Comparison of ENCODE assay signal across 9 cellular contexts in genomic region chr16:53052519-53053501, GRCh38. TPM values are rescaled to one million over a fixed set of nuclear protein-coding genes. Genes with fewer than 3 reads are reported as not detected.
DNase-seq lines count a peak whose midpoint lies in the region; ATAC-seq and TF ChIP-seq lines count a peak whose summit lies in the region.
"Had no signal": no experiment of that assay in that cellular context is flagged by ENCODE, and none has a peak within 500 bp of the region (broad histone marks: within the 10 kb centered on the region; RNA-seq: fewer than 3 reads in every experiment).

Gene CHD9NB, minus strand, starts transcription at chr16:53052897. Its CDS starts 8,739 bp downstream, at chr16:53044158.

- intact Hi-C loops in CD14-positive monocyte (cut with micrococcal nuclease): no loop called here

- TF ChIP-seq CTCF in CD14-positive monocyte (IDR thresholded peaks at IDR 0.05) (no peak), GM20000 (IDR thresholded peaks at IDR 0.05; ENCODE audit: extremely low read depth, missing control alignments) (no peak), progenitor cell of endocrine pancreas (IDR thresholded peaks at IDR 0.05; ENCODE audit: unreplicated experiment) (no peak)

- H3K4me1 Mint-ChIP-seq in CD14-positive monocyte (peaks cover 31% of the 10 kb centered on the region), progenitor cell of endocrine pancreas (ENCODE audit: low read depth) (peaks cover 12% of the 10 kb centered on the region)

- ATAC-seq in HG03521 (IDR thresholded peaks at IDR 0.05; ENCODE audit: unreplicated experiment): no peak
- no peak for ATAC-seq in HG03159 (IDR thresholded peaks at IDR 0.05; ENCODE audit: unreplicated experiment)

- peak; percentile 49 for DNase-seq in CD14-positive monocyte (ENCODE audit: low spot score)
- peak; percentile 49 for DNase-seq in GM20000 (ENCODE audit: low spot score)
- peak; percentile 62 for DNase-seq in RPMI8226
- DNase-seq in epithelial cell of prostate (ENCODE audit: low read depth, low spot score): peak; percentile 98
- DNase-seq in progenitor cell of endocrine pancreas (ENCODE audit: low spot score, unreplicated experiment): no peak
- DNase-seq in stimulated activated CD4-positive, alpha-beta T cell treated with anti-CD3 and anti-CD28 coated beads, Interleukin-4, amount 100 ng/mL, for 4 hours: no peak

- peak within 1 kb of the TSS in 5 of 7 donors; percentile 1 to 64 (median 11) for H3K27ac Mint-ChIP-seq in CD14-positive monocyte
- H3K27ac Mint-ChIP-seq in progenitor cell of endocrine pancreas: peak within 1 kb of the TSS; percentile 41

- H3K27me3 Mint-ChIP-seq in CD14-positive monocyte (ENCODE audit: low read depth in 3 of 3) (peaks cover 3 to 6% (median 5%) of the 10 kb centered on the region in 3 donors), progenitor cell of endocrine pancreas (no peaks in the 10 kb centered on the region)
- H3K27me3 Mint-ChIP-seq: memory B cell had no signal

- H3K36me3 Mint-ChIP-seq in CD14-positive monocyte (no peaks in the 10 kb centered on the region), progenitor cell of endocrine pancreas (ENCODE audit: insufficient read depth) (no peaks in the 10 kb centered on the region)
- H3K36me3 Mint-ChIP-seq: memory B cell had no signal

- H3K9me3 Mint-ChIP-seq in CD14-positive monocyte (no peaks in the 10 kb centered on the region), progenitor cell of endocrine pancreas (ENCODE audit: low read depth) (no peaks in the 10 kb centered on the region)
- H3K9me3 Mint-ChIP-seq: memory B cell had no signal

- H3K27ac ChIP-seq in epithelial cell of prostate: peak within 1 kb of the TSS; percentile 96

- peak within 1 kb of the TSS in 1 of 2 donors; percentile 65 for H3K4me3 Mint-ChIP-seq in CD14-positive monocyte
- H3K4me3 Mint-ChIP-seq in progenitor cell of endocrine pancreas (ENCODE audit: low read depth): peak within 1 kb of the TSS; percentile 33

RNA-seq across cellular contexts. Expression of gene CHD9NB, which starts in this region (rescaled TPM):
- polyA plus RNA-seq in CD14-positive monocyte: not detected
- 1.1 and 1.3 TPM in 2 replicates for total RNA-seq in progenitor cell of endocrine pancreas

Comparison
In these comparisons a context has a peak if more than half of its experiments do, and no peak if none do; other contexts are left out.
1. Peak in DNase-seq in CD14-positive monocyte; RNA of the gene not detected or under 1 TPM.
2. DNase-seq: peak in GM20000 (single experiment), RPMI8226 (single experiment) and epithelial cell of prostate (single experiment); none in progenitor cell of endocrine pancreas (single experiment) and stimulated activated CD4-positive, alpha-beta T cell treated with anti-CD3 and anti-CD28 coated beads, Interleukin-4, amount 100 ng/mL, for 4 hours (0 of 2).